Comparison of ENCODE assay signal across 1 cellular context in genomic region chr5:136155078-136155477, GRCh38.
TF ChIP-seq lines count a peak whose summit lies in the region.

No MANE protein-coding gene starts in this region.

TF ChIP-seq in HepG2, 621 proteins besides CTCF, POLR2A, EP300 and RAD21 (continued from another document):
- TF ChIP-seq ZBTB44 (CRISPR knock-in tag; IDR thresholded peaks at IDR 0.05) (no peak), ZNF746 (CRISPR knock-in tag; IDR thresholded peaks at IDR 0.05) (no peak), CREB1 (IDR thresholded peaks at IDR 0.05) (peak; percentile 73), CREB1 (CRISPR knock-in tag; IDR thresholded peaks at IDR 0.05) (no peak), TMF1 (CRISPR knock-in tag; IDR thresholded peaks at IDR 0.05; ENCODE audit: low read depth) (no peak), NR0B2 (CRISPR knock-in tag; IDR thresholded peaks at IDR 0.05) (no peak), KLF9 (CRISPR knock-in tag; IDR thresholded peaks at IDR 0.05; ENCODE audit: low read depth) (no peak), TIGD3 (CRISPR knock-in tag; IDR thresholded peaks at IDR 0.05; ENCODE audit: borderline replicate concordance) (no peak), ZNF264 (CRISPR knock-in tag; IDR thresholded peaks at IDR 0.05) (no peak), ZNF598 (CRISPR knock-in tag; IDR thresholded peaks at IDR 0.05; ENCODE audit: borderline replicate concordance) (no peak), MAFK (conservative IDR thresholded peaks at IDR 0.05 in 1 of 2, IDR thresholded peaks at IDR 0.05 in 1 of 2; ENCODE audit: low read length in 2 of 2) (peak; percentile 58 to 74; a peak in 3 of 4 replicates), ATAD3A (CRISPR knock-in tag; IDR thresholded peaks at IDR 0.05) (no peak)
